8 cellular contexts compared by ENCODE assay signal in the genomic region with DNA sequence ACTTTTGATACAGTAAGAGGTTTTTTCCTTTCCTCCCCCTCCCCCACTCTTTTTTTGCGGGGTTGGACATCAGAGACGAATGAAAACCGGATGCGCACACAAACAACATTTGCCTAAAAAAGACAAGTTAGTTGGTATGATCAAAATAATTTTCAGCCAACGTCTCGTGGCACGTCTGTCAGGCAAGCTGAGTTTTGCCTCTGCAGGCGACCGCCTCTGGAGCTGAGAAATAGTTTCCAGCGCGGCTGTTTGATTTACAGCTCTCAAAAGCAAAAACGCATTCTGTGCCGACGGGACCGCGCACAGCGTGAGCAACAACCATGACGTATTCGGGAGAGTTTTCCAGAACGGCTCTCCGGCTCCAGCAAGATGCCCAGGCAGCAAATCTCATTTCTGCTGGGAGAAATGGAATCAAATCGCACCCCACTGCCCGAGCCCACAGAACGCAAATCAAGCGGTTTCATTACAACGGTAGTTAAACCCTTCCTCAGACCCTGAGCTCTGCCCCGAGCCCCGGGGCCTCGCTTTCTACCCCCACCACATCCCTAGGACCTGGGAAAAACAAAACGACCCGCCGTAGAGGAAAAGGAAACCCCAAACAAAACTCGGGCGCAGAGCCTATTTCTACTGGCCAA. TPM values are rescaled to one million over a fixed set of nuclear protein-coding genes. Genes with fewer than 3 reads are reported as not detected.
A peak's percentile ranks its signal among the peaks of the same experiment; 100 is the strongest.
DNase-seq lines count a peak whose midpoint lies in the region; ATAC-seq and TF ChIP-seq lines count a peak whose summit lies in the region.

No MANE protein-coding gene starts in this region.

- no peaks in the 10 kb centered on the region for H3K9me3 ChIP-seq in thymus (ENCODE audit: control insufficient read depth)

- H3K4me1 ChIP-seq in thymus (ENCODE audit: control insufficient read depth, insufficient read depth, low read length), result peaks cover 17% of the 10 kb centered on the region

- H3K36me3 ChIP-seq in thymus (ENCODE audit: control insufficient read depth, insufficient read depth), result no peaks in the 10 kb centered on the region

- H3K27ac ChIP-seq in thymus (ENCODE audit: low read depth), result peak overlapping the region; percentile 99

- peak overlapping the region; percentile 87 for H3K4me3 ChIP-seq in thymus (ENCODE audit: low read length)

- DNase-seq in SHP77 (lab: John Stamatoyannopoulos, UW) (peak; percentile 40 to 69), SHP77 treated with DMSO at 0.1 percent for 48 hours (lab: John Stamatoyannopoulos, UW) (no peak), NOMO-1 treated with dmso at 0.1 percent for 144 hours (lab: John Stamatoyannopoulos, UW; ENCODE audit: unreplicated experiment) (peak; percentile 47), glomerular visceral epithelial cell (ENCODE audit: extremely low spot score) (peak; percentile 59), omental fat pad (ENCODE audit: low spot score) (no peak)
- DNase-seq in activated effector memory CD4-positive, alpha-beta T cell treated with anti-CD3 and anti-CD28 coated beads, Interleukin-2, amount 50 U/mL, for 16 hours, result peak; percentile 90

- no peak for TF ChIP-seq CTCF in omental fat pad (IDR thresholded peaks at IDR 0.05)

- under 1% methylated on average over 34 of the region's 34 CpGs for WGBS in thymus

- ATAC-seq in HG03175 (IDR thresholded peaks at IDR 0.05; ENCODE audit: unreplicated experiment) (peak; percentile 19), omental fat pad (ENCODE audit: low FRiP score) (peak; percentile 24)

- H3K27me3 ChIP-seq in thymus (ENCODE audit: control insufficient read depth, insufficient read depth), result no peaks in the 10 kb centered on the region

RNA-seq across cellular contexts. Expression of a gene that starts 14.2 kb away (rescaled TPM):
- 100 to 1,000 TPM; 286 to 443 (median 356) TPM for total RNA-seq in omental fat pad
- 302 TPM for polyA plus RNA-seq in thymus

RNA-seq across cellular contexts. Expression of a gene that starts 50.9 kb away (rescaled TPM):
- total RNA-seq in omental fat pad, result 10 to 100 TPM in 2 of 4 donors, 1 to 10 TPM in 2; 6.3 to 15.4 (median 8.9) TPM
- 9.4 TPM for polyA plus RNA-seq in thymus

Comparison
In these comparisons a context has a peak if more than half of its experiments do, and no peak if none do; other contexts are left out.
1. DNase-seq: peak in SHP77 (2 of 2), NOMO-1 treated with dmso at 0.1 percent for 144 hours (single experiment), activated effector memory CD4-positive, alpha-beta T cell treated with anti-CD3 and anti-CD28 coated beads, Interleukin-2, amount 50 U/mL, for 16 hours (single experiment) and glomerular visceral epithelial cell (single experiment); none in SHP77 treated with DMSO at 0.1 percent for 48 hours (single experiment) and omental fat pad (single experiment).